ENCODE assay signal across 8 cellular contexts in genomic region chr10:80187465-80188409, GRCh38. TPM values are rescaled to one million over a fixed set of nuclear protein-coding genes. Genes with fewer than 3 reads are reported as not detected.
DNase-seq lines count a peak whose midpoint lies in the region; ATAC-seq and TF ChIP-seq lines count a peak whose summit lies in the region.

No MANE protein-coding gene starts in this region.

- H3K4me1 Mint-ChIP-seq in stimulated activated naive B cell treated with anti-CD40 and anti-IgM and Interleukin-4, amounts not matched to agents 10 μg/mL and 1 μg/mL and 100 μg/mL, for 72 hours: peaks cover 47 to 81% of the 10 kb centered on the region in 2 donors

- ATAC-seq in GM18868 (IDR thresholded peaks at IDR 0.05; ENCODE audit: unreplicated experiment): peak; percentile 94
- ATAC-seq in HG02870 (IDR thresholded peaks at IDR 0.05; ENCODE audit: unreplicated experiment): peak; percentile 71
- peak; percentile 91 to 93 for ATAC-seq in stimulated activated naive B cell treated with anti-CD40 and anti-IgM and Interleukin-4, amounts not matched to agents 10 μg/mL and 1 μg/mL and 100 μg/mL, for 72 hours (replicated peaks)

- no peak overlapping the region for H3K9ac ChIP-seq in liver (ENCODE audit: low read depth in 1 of 2, low read length in 2 of 2)

- H3K9me3 ChIP-seq in liver (ENCODE audit: control insufficient read depth in 4 of 4, low read length in 3 of 4) (no peaks in the 10 kb centered on the region), BE2C (no peaks in the 10 kb centered on the region)

- no peaks in the 10 kb centered on the region for H3K27me3 ChIP-seq in liver (ENCODE audit: control insufficient read depth in 4 of 4, insufficient read depth in 4 of 4, low read length in 3 of 4)
- H3K27me3 ChIP-seq in BE2C: no peaks in the 10 kb centered on the region

- 68% methylated on average over 16 of the region's 16 CpGs for WGBS in liver

- H3K27me3 Mint-ChIP-seq in stimulated activated naive B cell treated with anti-CD40 and anti-IgM and Interleukin-4, amounts not matched to agents 10 μg/mL and 1 μg/mL and 100 μg/mL, for 72 hours: no peaks in the 10 kb centered on the region

- no peak for TF ChIP-seq CTCF in liver (IDR thresholded peaks at IDR 0.05; ENCODE audit: low read depth, low read length, missing input control)
- TF ChIP-seq CTCF in BE2C (IDR thresholded peaks at IDR 0.05; ENCODE audit: low read depth, low read length): no peak

- peaks cover 29 to 44% of the 10 kb centered on the region in 2 donors for H3K36me3 Mint-ChIP-seq in stimulated activated naive B cell treated with anti-CD40 and anti-IgM and Interleukin-4, amounts not matched to agents 10 μg/mL and 1 μg/mL and 100 μg/mL, for 72 hours

- peaks cover 0 to 6% of the 10 kb centered on the region in 2 donors for H3K9me3 Mint-ChIP-seq in stimulated activated naive B cell treated with anti-CD40 and anti-IgM and Interleukin-4, amounts not matched to agents 10 μg/mL and 1 μg/mL and 100 μg/mL, for 72 hours

- H3K27ac ChIP-seq in liver (ENCODE audit: low read depth in 1 of 2, low read length in 2 of 2): peak overlapping the region; percentile 31 to 47

- H3K4me1 ChIP-seq in liver (ENCODE audit: control insufficient read depth in 4 of 4, insufficient read depth in 4 of 4, low read length in 3 of 4) (peaks cover 2 to 7% (median 5%) of the 10 kb centered on the region in 4 donors), BE2C (no peaks in the 10 kb centered on the region)

- TF ChIP-seq RAD21 in liver (IDR thresholded peaks at IDR 0.05): no peak

- peak overlapping the region; percentile 87 for H3K27ac Mint-ChIP-seq in stimulated activated naive B cell treated with anti-CD40 and anti-IgM and Interleukin-4, amounts not matched to agents 10 μg/mL and 1 μg/mL and 100 μg/mL, for 72 hours

- DNase-seq in NCI-H748 treated with DMSO at 0.1 percent for 48 hours (lab: John Stamatoyannopoulos, UW) (peak; percentile 43), activated T-cell treated with anti-CD3 and anti-CD28 coated beads for 48 hours (ENCODE audit: low read depth) (peak; percentile 56), RKO (ENCODE audit: low spot score) (no peak), BE2C (no peak)
- DNase-seq in stimulated activated naive B cell treated with anti-CD40 and anti-IgM and Interleukin-4, amounts not matched to agents 10 μg/mL and 1 μg/mL and 100 μg/mL, for 72 hours: peak; percentile 58

- H3K4me3 ChIP-seq in liver (ENCODE audit: low read depth in 1 of 3, low read length in 3 of 3) (no peak overlapping the region), BE2C (ENCODE audit: low read depth, low read length) (no peak overlapping the region)

- H3K36me3 ChIP-seq in liver (ENCODE audit: control insufficient read depth in 4 of 4, insufficient read depth in 3 of 4, low read depth in 1 of 4, low read length in 3 of 4): no peaks in the 10 kb centered on the region
- no peaks in the 10 kb centered on the region for H3K36me3 ChIP-seq in BE2C

- peak overlapping the region; percentile 50 to 60 for H3K4me3 Mint-ChIP-seq in stimulated activated naive B cell treated with anti-CD40 and anti-IgM and Interleukin-4, amounts not matched to agents 10 μg/mL and 1 μg/mL and 100 μg/mL, for 72 hours

TF ChIP-seq in liver, 16 proteins besides CTCF, POLR2A, EP300 and RAD21:
- TF ChIP-seq REST (IDR thresholded peaks at IDR 0.05): no peak
- no peak for TF ChIP-seq FOXA2 (IDR thresholded peaks at IDR 0.05)
- no peak for TF ChIP-seq HNF4G (IDR thresholded peaks at IDR 0.05)
- no peak for TF ChIP-seq FOXA1 (IDR thresholded peaks at IDR 0.05)
- TF ChIP-seq NR2F2 (IDR thresholded peaks at IDR 0.05): no peak
- TF ChIP-seq EGR1 (IDR thresholded peaks at IDR 0.05; ENCODE audit: low read depth in 2 of 2): no peak
- TF ChIP-seq ATF3 (IDR thresholded peaks at IDR 0.05): no peak
- TF ChIP-seq TAF1 (conservative IDR thresholded peaks at IDR 0.05): no peak
- no peak for TF ChIP-seq MAX (IDR thresholded peaks at IDR 0.05)
- no peak for TF ChIP-seq HNF4A (conservative IDR thresholded peaks at IDR 0.05)
- TF ChIP-seq ZBTB33 (IDR thresholded peaks at IDR 0.05): no peak

RNA-seq across cellular contexts. Expression of gene ANXA11, which starts 17.6 kb away (rescaled TPM):
- total RNA-seq in liver: 10 to 100 TPM; 14.0 to 20.9 TPM
- 10 to 100 TPM; 28.8 to 40.4 TPM for polyA plus RNA-seq in liver
- 26.7 TPM for polyA plus RNA-seq in BE2C (2012; ENCODE audit: insufficient read depth, insufficient read length, low read depth)

RNA-seq across cellular contexts. Expression of gene PLAC9, which starts 55.2 kb away (rescaled TPM):
- under 1 TPM; 0.67 to 0.79 TPM for total RNA-seq in liver
- 1 to 10 TPM; 3.4 to 5.6 TPM for polyA plus RNA-seq in liver
- polyA plus RNA-seq in BE2C (2012; ENCODE audit: insufficient read depth, insufficient read length, low read depth): not detected

Comparison
In these comparisons a context has a peak if more than half of its experiments do, and no peak if none do; other contexts are left out.
1. DNase-seq: peak in NCI-H748 treated with DMSO at 0.1 percent for 48 hours (single experiment), activated T-cell treated with anti-CD3 and anti-CD28 coated beads for 48 hours (single experiment) and stimulated activated naive B cell treated with anti-CD40 and anti-IgM and Interleukin-4, amounts not matched to agents 10 μg/mL and 1 μg/mL and 100 μg/mL, for 72 hours (single experiment); none in RKO (single experiment) and BE2C (single experiment).
2. Peak in every context shown above with its lines, with median percentiles within 50 percentile points of each other: ATAC-seq.